In genomic region chr5:168001311-168001710, GRCh38 we compare ENCODE assay signal across 25 cellular contexts.
"Had no signal": no experiment of that assay in that cellular context is flagged by ENCODE, and none has a peak within 500 bp of the region (broad histone marks: within the 10 kb centered on the region; RNA-seq: fewer than 3 reads in every experiment).

No MANE protein-coding gene starts in this region.

- ATAC-seq: activated CD4-positive, CD25-positive, alpha-beta regulatory T cell treated with anti-CD3 and anti-CD28 coated beads, Interleukin-2, amount 50 U/mL, for 24 hours; activated CD8-positive, alpha-beta T cell treated with anti-CD3 and anti-CD28 coated beads for 36 hours; activated T-cell treated with anti-CD3 and anti-CD28 coated beads, Interleukin-2, amount 50 U/mL, for 4 hours; activated T-helper 17 cell treated with anti-CD3 and anti-CD28 coated beads, Interleukin-2, amount 50 U/mL, for 72 hours; T-helper 17 cell had no signal

- DNase-seq: activated B cell treated with CpG ODN at 0.5 μM for 24 hours; activated CD4-positive, alpha-beta T cell treated with anti-CD3 and anti-CD28 coated beads for 48 hours; activated CD4-positive, alpha-beta T cell treated with anti-CD3 and anti-CD28 coated beads, Interleukin-2, amount 50 U/mL, for 1 hour; activated CD4-positive, alpha-beta T cell treated with anti-CD3 and anti-CD28 coated beads, Interleukin-2, amount 50 U/mL, for 48 hours; activated CD8-positive, alpha-beta memory T cell treated with anti-CD3 and anti-CD28 coated beads for 24 hours; activated CD8-positive, alpha-beta T cell treated with anti-CD3 and anti-CD28 coated beads for 36 hours; activated effector memory CD4-positive, alpha-beta T cell treated with Interleukin-2 at 50 U/mL for 16 hours; activated gamma-delta T cell treated with Interleukin-2 at 50 U/mL for 16 hours; activated naive CD4-positive, alpha-beta T cell treated with anti-CD3 and anti-CD28 coated beads, Interleukin-2, amount 50 U/mL, for 16 hours; activated naive CD4-positive, alpha-beta T cell treated with Interleukin-2 at 50 U/mL for 16 hours; activated T-cell treated with anti-CD3 and anti-CD28 coated beads, Interleukin-2, amount 50 U/mL, for 4 hours; amniotic stem cell; anterior cingulate cortex; brain microvascular endothelial cell; dorsolateral prefrontal cortex; effector memory CD4-positive, alpha-beta T cell; endodermal cell; foreskin fibroblast; glutamatergic neuron; T-helper 1 cell; T-helper 17 cell; T1000; WERI-Rb-1 had no signal
